In the genomic region with DNA sequence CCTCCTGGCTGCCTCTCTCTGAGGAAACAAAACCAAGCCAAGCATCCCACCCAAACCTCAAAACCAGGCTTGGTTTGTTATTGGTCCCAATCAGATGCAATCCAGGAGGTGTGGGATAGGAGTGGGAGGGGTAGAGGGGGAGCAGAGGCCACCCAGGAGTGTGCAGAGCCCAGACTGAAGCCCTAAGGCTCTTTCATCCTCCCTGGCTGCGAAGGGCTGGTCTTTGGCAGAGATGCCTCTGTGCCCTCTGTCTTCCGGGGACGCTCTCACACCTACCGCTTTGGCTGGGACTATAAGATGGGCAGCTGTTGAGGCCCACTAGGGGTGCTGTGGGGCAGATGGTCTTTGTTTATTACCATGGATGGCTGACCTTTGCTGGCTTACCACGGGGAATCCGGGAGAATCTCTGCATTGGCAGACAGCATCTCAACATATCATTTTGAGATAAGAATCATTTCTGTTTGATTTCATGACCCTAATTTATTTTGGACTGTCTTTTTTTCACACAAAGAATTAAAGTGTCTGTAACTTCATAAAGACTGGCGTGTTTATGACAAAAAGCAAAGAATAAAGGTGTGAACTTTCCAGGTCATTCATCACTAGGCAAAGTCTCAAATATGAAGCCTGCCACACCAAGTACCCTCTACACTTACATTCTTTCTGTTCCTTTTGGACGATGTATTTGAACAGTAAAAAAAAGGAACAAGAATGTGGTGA, we compare ENCODE assay signal across 1 cellular context.
TF ChIP-seq lines count a peak whose summit lies in the region.

No MANE protein-coding gene starts in this region.

TF ChIP-seq in GM23338, 12 proteins besides CTCF, POLR2A, EP300 and RAD21 (continued from another document):
- TF ChIP-seq, protein P1, sequence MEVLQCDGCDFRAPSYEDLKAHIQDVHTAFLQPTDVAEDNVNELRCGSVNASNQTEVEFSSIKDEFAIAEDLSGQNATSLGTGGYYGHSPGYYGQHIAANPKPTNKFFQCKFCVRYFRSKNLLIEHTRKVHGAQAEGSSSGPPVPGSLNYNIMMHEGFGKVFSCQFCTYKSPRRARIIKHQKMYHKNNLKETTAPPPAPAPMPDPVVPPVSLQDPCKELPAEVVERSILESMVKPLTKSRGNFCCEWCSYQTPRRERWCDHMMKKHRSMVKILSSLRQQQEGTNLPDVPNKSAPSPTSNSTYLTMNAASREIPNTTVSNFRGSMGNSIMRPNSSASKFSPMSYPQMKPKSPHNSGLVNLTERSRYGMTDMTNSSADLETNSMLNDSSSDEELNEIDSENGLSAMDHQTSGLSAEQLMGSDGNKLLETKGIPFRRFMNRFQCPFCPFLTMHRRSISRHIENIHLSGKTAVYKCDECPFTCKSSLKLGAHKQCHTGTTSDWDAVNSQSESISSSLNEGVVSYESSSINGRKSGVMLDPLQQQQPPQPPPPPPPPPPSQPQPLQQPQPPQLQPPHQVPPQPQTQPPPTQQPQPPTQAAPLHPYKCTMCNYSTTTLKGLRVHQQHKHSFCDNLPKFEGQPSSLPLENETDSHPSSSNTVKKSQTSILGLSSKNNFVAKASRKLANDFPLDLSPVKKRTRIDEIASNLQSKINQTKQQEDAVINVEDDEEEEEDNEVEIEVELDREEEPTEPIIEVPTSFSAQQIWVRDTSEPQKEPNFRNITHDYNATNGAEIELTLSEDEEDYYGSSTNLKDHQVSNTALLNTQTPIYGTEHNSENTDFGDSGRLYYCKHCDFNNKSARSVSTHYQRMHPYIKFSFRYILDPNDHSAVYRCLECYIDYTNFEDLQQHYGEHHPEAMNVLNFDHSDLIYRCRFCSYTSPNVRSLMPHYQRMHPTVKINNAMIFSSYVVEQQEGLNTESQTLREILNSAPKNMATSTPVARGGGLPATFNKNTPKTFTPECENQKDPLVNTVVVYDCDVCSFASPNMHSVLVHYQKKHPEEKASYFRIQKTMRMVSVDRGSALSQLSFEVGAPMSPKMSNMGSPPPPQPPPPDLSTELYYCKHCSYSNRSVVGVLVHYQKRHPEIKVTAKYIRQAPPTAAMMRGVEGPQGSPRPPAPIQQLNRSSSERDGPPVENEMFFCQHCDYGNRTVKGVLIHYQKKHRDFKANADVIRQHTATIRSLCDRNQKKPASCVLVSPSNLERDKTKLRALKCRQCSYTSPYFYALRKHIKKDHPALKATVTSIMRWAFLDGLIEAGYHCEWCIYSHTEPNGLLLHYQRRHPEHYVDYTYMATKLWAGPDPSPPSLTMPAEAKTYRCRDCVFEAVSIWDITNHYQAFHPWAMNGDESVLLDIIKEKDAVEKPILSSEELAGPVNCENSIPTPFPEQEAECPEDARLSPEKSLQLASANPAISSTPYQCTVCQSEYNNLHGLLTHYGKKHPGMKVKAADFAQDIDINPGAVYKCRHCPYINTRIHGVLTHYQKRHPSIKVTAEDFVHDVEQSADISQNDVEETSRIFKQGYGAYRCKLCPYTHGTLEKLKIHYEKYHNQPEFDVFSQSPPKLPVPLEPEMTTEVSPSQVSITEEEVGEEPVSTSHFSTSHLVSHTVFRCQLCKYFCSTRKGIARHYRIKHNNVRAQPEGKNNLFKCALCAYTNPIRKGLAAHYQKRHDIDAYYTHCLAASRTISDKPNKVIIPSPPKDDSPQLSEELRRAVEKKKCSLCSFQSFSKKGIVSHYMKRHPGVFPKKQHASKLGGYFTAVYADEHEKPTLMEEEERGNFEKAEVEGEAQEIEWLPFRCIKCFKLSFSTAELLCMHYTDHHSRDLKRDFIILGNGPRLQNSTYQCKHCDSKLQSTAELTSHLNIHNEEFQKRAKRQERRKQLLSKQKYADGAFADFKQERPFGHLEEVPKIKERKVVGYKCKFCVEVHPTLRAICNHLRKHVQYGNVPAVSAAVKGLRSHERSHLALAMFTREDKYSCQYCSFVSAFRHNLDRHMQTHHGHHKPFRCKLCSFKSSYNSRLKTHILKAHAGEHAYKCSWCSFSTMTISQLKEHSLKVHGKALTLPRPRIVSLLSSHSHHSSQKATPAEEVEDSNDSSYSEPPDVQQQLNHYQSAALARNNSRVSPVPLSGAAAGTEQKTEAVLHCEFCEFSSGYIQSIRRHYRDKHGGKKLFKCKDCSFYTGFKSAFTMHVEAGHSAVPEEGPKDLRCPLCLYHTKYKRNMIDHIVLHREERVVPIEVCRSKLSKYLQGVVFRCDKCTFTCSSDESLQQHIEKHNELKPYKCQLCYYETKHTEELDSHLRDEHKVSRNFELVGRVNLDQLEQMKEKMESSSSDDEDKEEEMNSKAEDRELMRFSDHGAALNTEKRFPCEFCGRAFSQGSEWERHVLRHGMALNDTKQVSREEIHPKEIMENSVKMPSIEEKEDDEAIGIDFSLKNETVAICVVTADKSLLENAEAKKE (CRISPR knock-in tag; IDR thresholded peaks at IDR 0.05) = no peak
- no peak for TF ChIP-seq STAT1 (IDR thresholded peaks at IDR 0.05; ENCODE audit: unreplicated experiment)
TF ChIP-seq in GM23338: peak in this region for 0.
